Comparison of ENCODE assay signal across 9 cellular contexts in the genomic region with DNA sequence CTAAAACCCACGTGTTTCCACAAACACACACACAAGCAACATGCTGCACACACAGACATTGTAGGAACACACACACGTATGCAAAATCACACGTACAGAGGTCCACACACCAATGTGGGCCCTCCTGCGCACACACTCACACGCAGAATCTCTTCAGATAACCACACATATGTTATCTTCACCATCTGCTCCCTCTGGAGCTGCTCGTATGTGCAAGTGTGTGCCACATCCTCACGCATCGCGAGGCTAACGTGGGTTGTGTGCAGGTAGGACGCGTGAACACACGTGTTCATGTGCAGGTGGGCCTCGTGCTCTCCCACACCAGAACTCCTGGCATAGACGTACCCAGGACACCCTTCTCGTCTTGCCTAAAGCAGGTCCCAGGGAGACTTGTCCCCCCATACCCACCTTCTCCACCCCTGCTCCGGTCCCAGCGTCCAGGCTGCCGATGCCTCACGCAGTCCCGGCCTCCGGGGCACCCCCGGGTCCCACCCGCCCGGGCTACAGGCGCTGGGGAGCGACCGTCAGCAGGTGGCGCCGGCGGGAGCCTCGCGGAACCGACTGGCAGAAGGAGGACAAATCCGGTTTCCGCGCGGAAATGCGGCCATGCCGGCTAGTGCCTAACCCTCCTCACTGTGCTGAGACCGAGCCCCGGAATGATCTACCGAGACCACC. TPM values are rescaled to one million over a fixed set of nuclear protein-coding genes. Genes with fewer than 3 reads are reported as not detected.
A peak's percentile ranks its signal among the peaks of the same experiment; 100 is the strongest.
DNase-seq lines count a peak whose midpoint lies in the region; ATAC-seq and TF ChIP-seq lines count a peak whose summit lies in the region.
"Had no signal": no experiment of that assay in that cellular context is flagged by ENCODE, and none has a peak within 500 bp of the region (broad histone marks: within the 10 kb centered on the region; RNA-seq: fewer than 3 reads in every experiment).

No MANE protein-coding gene starts in this region.

- no peaks in the 10 kb centered on the region for H3K36me3 ChIP-seq in SK-N-SH (replicated peaks in 1 of 2; ENCODE audit: control insufficient read depth in 1 of 2, insufficient read depth in 2 of 2, low read length in 1 of 2)
- H3K36me3 ChIP-seq: BLaER1 had no signal

- H3K27me3 ChIP-seq in SK-N-SH (ENCODE audit: insufficient read depth): no peaks in the 10 kb centered on the region
- H3K27me3 ChIP-seq in right cardiac atrium (ENCODE audit: control insufficient read depth, insufficient read depth): no peaks in the 10 kb centered on the region
- H3K27me3 ChIP-seq: BLaER1 had no signal

- H3K4me3 ChIP-seq in SK-N-SH (ENCODE audit: low read depth in 2 of 2, low read length in 1 of 2) (no peak overlapping the region), right cardiac atrium (ENCODE audit: low read length) (no peak overlapping the region)
- H3K4me3 ChIP-seq: BLaER1 had no signal

- peak overlapping the region in 1 of 2 experiments; percentile 85; a peak in 2 of 4 replicates for H3K27ac ChIP-seq in SK-N-SH (ENCODE audit: low read depth in 2 of 2, low read length in 1 of 2)
- no peak overlapping the region for H3K27ac ChIP-seq in right cardiac atrium (ENCODE audit: low read length)
- H3K27ac ChIP-seq: BLaER1 had no signal

- peaks cover 0 to 20% of the 10 kb centered on the region in 2 experiments; a peak in 1 of 4 replicates for H3K4me1 ChIP-seq in SK-N-SH (ENCODE audit: control insufficient read depth in 1 of 2, insufficient read depth in 2 of 2, low read depth in 1 of 2, low read length in 1 of 2)
- H3K4me1 ChIP-seq in right cardiac atrium (ENCODE audit: control insufficient read depth, insufficient read depth, low read length): no peaks in the 10 kb centered on the region
- H3K4me1 ChIP-seq: BLaER1 had no signal

- TF ChIP-seq CTCF in SK-N-SH (IDR thresholded peaks at IDR 0.05): no peak
- TF ChIP-seq CTCF in GM10266 (IDR thresholded peaks at IDR 0.05; ENCODE audit: control insufficient read depth, insufficient read depth, low read depth, missing control alignments): no peak

- H4K20me1 ChIP-seq in SK-N-SH (ENCODE audit: insufficient read depth): no peaks in the 10 kb centered on the region
- H4K20me1 ChIP-seq: BLaER1 had no signal

- whole genome bisulfite sequencing in SK-N-SH (ENCODE audit: low lambda C conversion rate): 72% methylated on average over 43 of the region's 43 CpGs
- whole genome bisulfite sequencing in right cardiac atrium: 32% methylated on average over 43 of the region's 43 CpGs

- CTCF ChIA-PET in SK-N-SH (lab: Yijun Ruan, JAX): interaction anchor here (1.0 to 2.0 kb wide), 5 partner anchors 12 to 79 kb away, joined by 3 to 8 read pairs (median 5); no protein-coding TSS in a partner anchor

- TF ChIP-seq EP300 in SK-N-SH (IDR thresholded peaks at IDR 0.05; ENCODE audit: borderline replicate concordance in 1 of 2, low read depth in 1 of 2, low read length in 1 of 2): no peak

- no peak overlapping the region for H3K4me2 ChIP-seq in SK-N-SH
- H3K4me2 ChIP-seq: BLaER1 had no signal

- DNase-seq in SK-N-SH (peak; percentile 66), right cardiac atrium (peak; percentile 71 to 87 (median 87)), GM10266 (ENCODE audit: extremely low spot score) (no peak), NCI-H1048 (lab: John Stamatoyannopoulos, UW) (no peak), NCI-H1092 (lab: John Stamatoyannopoulos, UW) (no peak)
- DNase-seq in activated effector memory CD4-positive, alpha-beta T cell treated with Interleukin-2 at 50 U/mL for 16 hours: peak; percentile 56
- DNase-seq in stimulated activated CD4-positive, alpha-beta T cell treated with anti-CD3 and anti-CD28 coated beads, TNF-alpha, amount 100 ng/mL, for 24 hours (ENCODE audit: low read depth in 3 of 3): peak; percentile 52 to 74 (median 53)

- POLR2A ChIA-PET in SK-N-SH (lab: Yijun Ruan, JAX): interaction anchor here (1.1 to 1.5 kb wide), 3 partner anchors 9 to 66 kb away, joined by 3 to 9 read pairs (median 4); partner anchors contain the start of gene IGSF9B

- no peak overlapping the region for H3K9ac ChIP-seq in SK-N-SH
- H3K9ac ChIP-seq: BLaER1 had no signal

- H3K79me2 ChIP-seq in SK-N-SH (ENCODE audit: insufficient read depth): no peaks in the 10 kb centered on the region

- H3K9me3 ChIP-seq in SK-N-SH (no peaks in the 10 kb centered on the region), right cardiac atrium (ENCODE audit: control insufficient read depth, low read length) (no peaks in the 10 kb centered on the region)
- H3K9me3 ChIP-seq: BLaER1 had no signal

- no peaks in the 10 kb centered on the region for H3F3A ChIP-seq in SK-N-SH (replicated peaks; ENCODE audit: insufficient read depth)

- no peaks in the 10 kb centered on the region for H3K9me2 ChIP-seq in SK-N-SH

- no peak overlapping the region for H2AFZ ChIP-seq in SK-N-SH (ENCODE audit: low read depth)

- intact Hi-C loops in right cardiac atrium (cut with DNase I): loop anchor here in 1 of 4 donors (10.0 kb wide), 1 partner anchor 78 kb away; no protein-coding TSS in a partner anchor

- ATAC-seq in SK-N-SH treated with all-trans-retinoic acid at 6 μM for 48 hours (no peak), right cardiac atrium (peak; percentile 60 to 72)

- no peak for TF ChIP-seq RAD21 in SK-N-SH (IDR thresholded peaks at IDR 0.05; ENCODE audit: low read length)

TF ChIP-seq in SK-N-SH, 30 proteins besides CTCF, POLR2A, EP300 and RAD21:
- TF ChIP-seq MAX (IDR thresholded peaks at IDR 0.05; ENCODE audit: low read depth) (no peak), GATA2 (CRISPR knock-in tag; IDR thresholded peaks at IDR 0.05) (peak; percentile 73), MXI1 (IDR thresholded peaks at IDR 0.05; ENCODE audit: low read depth, low read length) (no peak), POLR2AphosphoS5 (IDR thresholded peaks at IDR 0.05; ENCODE audit: low read depth, low read length) (no peak)

TF ChIP-seq in SK-N-SH treated with all-trans-retinoic acid at 6 μM for 48 hours, 23 proteins besides CTCF, POLR2A, EP300 and RAD21:
- TF ChIP-seq RARB (CRISPR knock-in tag; IDR thresholded peaks at IDR 0.05) (no peak), ZNF70 (CRISPR knock-in tag; IDR thresholded peaks at IDR 0.05) (no peak), ARNTL (CRISPR knock-in tag; IDR thresholded peaks at IDR 0.05; ENCODE audit: borderline replicate concordance, low read depth) (no peak), CSRNP3 (CRISPR knock-in tag; IDR thresholded peaks at IDR 0.05) (no peak), ZFP30 (CRISPR knock-in tag; IDR thresholded peaks at IDR 0.05) (no peak), PPARA (CRISPR knock-in tag; IDR thresholded peaks at IDR 0.05; ENCODE audit: borderline replicate concordance) (no peak)
- TF ChIP-seq, protein P1, sequence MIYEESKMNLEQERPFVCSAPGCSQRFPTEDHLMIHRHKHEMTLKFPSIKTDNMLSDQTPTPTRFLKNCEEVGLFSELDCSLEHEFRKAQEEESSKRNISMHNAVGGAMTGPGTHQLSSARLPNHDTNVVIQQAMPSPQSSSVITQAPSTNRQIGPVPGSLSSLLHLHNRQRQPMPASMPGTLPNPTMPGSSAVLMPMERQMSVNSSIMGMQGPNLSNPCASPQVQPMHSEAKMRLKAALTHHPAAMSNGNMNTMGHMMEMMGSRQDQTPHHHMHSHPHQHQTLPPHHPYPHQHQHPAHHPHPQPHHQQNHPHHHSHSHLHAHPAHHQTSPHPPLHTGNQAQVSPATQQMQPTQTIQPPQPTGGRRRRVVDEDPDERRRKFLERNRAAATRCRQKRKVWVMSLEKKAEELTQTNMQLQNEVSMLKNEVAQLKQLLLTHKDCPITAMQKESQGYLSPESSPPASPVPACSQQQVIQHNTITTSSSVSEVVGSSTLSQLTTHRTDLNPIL (CRISPR knock-in tag; IDR thresholded peaks at IDR 0.05; ENCODE audit: low read depth): no peak

RNA-seq across cellular contexts. Expression of gene IGSF9B, which starts 10.3 kb away (rescaled TPM):
- polyA plus RNA-seq in SK-N-SH (2012; rRNA removed) (0.41 and 0.96 TPM in 2 replicates), right cardiac atrium (27.8 TPM)
- 0.45 and 0.75 TPM in 2 replicates for polyA plus RNA-seq in SK-N-SH (2012; cell fraction: cytosol; rRNA removed)
- polyA plus RNA-seq in SK-N-SH (2012; cell fraction: nucleus; rRNA removed): 2.4 and 4.2 TPM in 2 replicates
- total RNA-seq in right cardiac atrium: 10 to 100 TPM; 40.1 to 58.9 (median 54.3) TPM

Comparison
In these comparisons a context has a peak if more than half of its experiments do, and no peak if none do; other contexts are left out.
1. DNase-seq: peak in SK-N-SH (single experiment), activated effector memory CD4-positive, alpha-beta T cell treated with Interleukin-2 at 50 U/mL for 16 hours (single experiment), right cardiac atrium (3 of 3) and stimulated activated CD4-positive, alpha-beta T cell treated with anti-CD3 and anti-CD28 coated beads, TNF-alpha, amount 100 ng/mL, for 24 hours (3 of 3); none in GM10266 (single experiment), NCI-H1048 (single experiment) and NCI-H1092 (single experiment).